In the genomic region with DNA sequence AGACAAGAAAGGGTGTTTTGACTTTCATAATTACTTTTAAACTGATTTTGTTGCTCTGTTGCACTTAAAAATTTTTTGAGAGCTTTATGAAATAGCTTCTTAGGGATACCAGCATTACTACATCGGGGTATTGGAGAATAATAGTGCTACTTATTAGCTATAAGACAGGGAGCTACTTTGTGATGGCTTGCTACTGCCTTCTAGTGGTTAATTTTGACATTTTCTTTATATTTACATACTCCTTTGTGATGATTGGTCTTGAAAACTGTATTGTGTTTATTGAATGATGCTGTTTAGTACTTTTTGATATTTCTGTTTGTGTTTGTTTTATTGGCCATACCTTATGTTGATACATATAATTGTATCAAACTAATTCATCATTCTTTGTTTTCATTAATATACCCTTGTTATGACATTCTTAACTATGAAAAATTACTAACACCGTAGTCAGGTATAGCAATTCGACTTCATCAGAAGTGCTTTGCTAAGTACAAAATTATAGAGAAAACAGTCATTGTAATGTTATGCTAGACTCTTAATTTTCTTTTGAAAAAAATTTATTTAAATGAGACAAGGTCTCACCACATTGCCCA, we compare ENCODE assay signal across 9 cellular contexts.
A peak's percentile ranks its signal among the peaks of the same experiment; 100 is the strongest.
DNase-seq lines count a peak whose midpoint lies in the region; ATAC-seq and TF ChIP-seq lines count a peak whose summit lies in the region.
"Had no signal": no experiment of that assay in that cellular context is flagged by ENCODE, and none has a peak within 500 bp of the region (broad histone marks: within the 10 kb centered on the region; RNA-seq: fewer than 3 reads in every experiment).

No MANE protein-coding gene starts in this region.

- no peak overlapping the region for H3K9ac ChIP-seq in parathyroid adenoma
- H3K9ac ChIP-seq: BLaER1 treated with 17β-estradiol and CSF1 and Interleukin-3, amounts not matched to agents 10 nM and 100 nM had no signal

- DNase-seq in NOMO-1 treated with DMSO at 0.1 percent for 48 hours (lab: John Stamatoyannopoulos, UW; ENCODE audit: unreplicated experiment) (peak; percentile 67), NOMO-1 treated with dmso at 0.1 percent for 144 hours (lab: John Stamatoyannopoulos, UW; ENCODE audit: unreplicated experiment) (no peak), NCI-H128 (lab: John Stamatoyannopoulos, UW; ENCODE audit: unreplicated experiment) (peak; percentile 17), SW480 (ENCODE audit: low spot score) (peak; percentile 79), foreskin keratinocyte (peak in 1 of 2 donors; percentile 53), omental fat pad (ENCODE audit: low spot score) (no peak)

- H3K4me3 ChIP-seq in parathyroid adenoma (ENCODE audit: low read depth, low read length) = no peak overlapping the region
- H3K4me3 ChIP-seq: BLaER1 treated with 17β-estradiol and CSF1 and Interleukin-3, amounts not matched to agents 10 nM and 100 nM had no signal

- ATAC-seq in foreskin keratinocyte (peak; percentile 47), omental fat pad (ENCODE audit: low FRiP score) (no peak), HG03565 (IDR thresholded peaks at IDR 0.05; ENCODE audit: unreplicated experiment) (no peak)

- H3K9me3 ChIP-seq in parathyroid adenoma (ENCODE audit: control insufficient read depth, low read length) = no peaks in the 10 kb centered on the region
- H3K9me3 ChIP-seq: BLaER1 treated with 17β-estradiol and CSF1 and Interleukin-3, amounts not matched to agents 10 nM and 100 nM had no signal

- H3K27ac ChIP-seq in foreskin keratinocyte = no peak overlapping the region
- H3K27ac ChIP-seq in parathyroid adenoma = no peak overlapping the region
- H3K27ac ChIP-seq: BLaER1 treated with 17β-estradiol and CSF1 and Interleukin-3, amounts not matched to agents 10 nM and 100 nM had no signal

- H3K79me2 ChIP-seq in parathyroid adenoma = peaks cover 2% of the 10 kb centered on the region

- H3K4me1 ChIP-seq in foreskin keratinocyte = no peaks in the 10 kb centered on the region
- no peaks in the 10 kb centered on the region for H3K4me1 ChIP-seq in parathyroid adenoma

- no peak overlapping the region for H3K4me2 ChIP-seq in parathyroid adenoma (ENCODE audit: low read length)

- H3K36me3 ChIP-seq in parathyroid adenoma (ENCODE audit: control insufficient read depth, insufficient read depth, low read length) = no peaks in the 10 kb centered on the region

- H2AFZ ChIP-seq in parathyroid adenoma = no peak overlapping the region

- H3K27me3 ChIP-seq in foreskin keratinocyte (no peaks in the 10 kb centered on the region), parathyroid adenoma (ENCODE audit: control insufficient read depth, insufficient read depth, low read length) (no peaks in the 10 kb centered on the region)
- H3K27me3 ChIP-seq: BLaER1 treated with 17β-estradiol and CSF1 and Interleukin-3, amounts not matched to agents 10 nM and 100 nM had no signal

- TF ChIP-seq CTCF in foreskin keratinocyte (conservative IDR thresholded peaks at IDR 0.05) (peak; percentile 93), parathyroid adenoma (IDR thresholded peaks at IDR 0.05) (peak; percentile 76), omental fat pad (IDR thresholded peaks at IDR 0.05) (no peak)

Comparison
In these comparisons a context has a peak if more than half of its experiments do, and no peak if none do; other contexts are left out.
1. DNase-seq: peak in NOMO-1 treated with DMSO at 0.1 percent for 48 hours (single experiment), NCI-H128 (single experiment) and SW480 (single experiment); none in NOMO-1 treated with dmso at 0.1 percent for 144 hours (single experiment) and omental fat pad (single experiment).
2. CTCF ChIP-seq: peak in foreskin keratinocyte (single experiment) and parathyroid adenoma (single experiment); none in omental fat pad (0 of 3).